9 cellular contexts compared by ENCODE assay signal in genomic region chr10:43202657-43203490, GRCh38.
DNase-seq lines count a peak whose midpoint lies in the region; ATAC-seq and TF ChIP-seq lines count a peak whose summit lies in the region.
"Had no signal": no experiment of that assay in that cellular context is flagged by ENCODE, and none has a peak within 500 bp of the region (broad histone marks: within the 10 kb centered on the region; RNA-seq: fewer than 3 reads in every experiment).

No MANE protein-coding gene starts in this region.

- H3K9me3 ChIP-seq in T-helper 17 cell (ENCODE audit: control insufficient read depth, low read length, poor library complexity, severe bottlenecking) (no peaks in the 10 kb centered on the region), duodenal mucosa (ENCODE audit: control insufficient read depth in 1 of 2, low read length in 2 of 2) (no peaks in the 10 kb centered on the region), mesodermal cell (ENCODE audit: control insufficient read depth, low read length) (no peaks in the 10 kb centered on the region), tibial nerve (no peaks in the 10 kb centered on the region)

- peaks cover 9% of the 10 kb centered on the region for H3K4me1 Mint-ChIP-seq in T-helper 17 cell

- DNase-seq in 8988T (peak; percentile 17), GM20000 (ENCODE audit: low spot score) (peak; percentile 84), T-helper 17 cell (peak in 2 of 3 donors; percentile 24 to 38), tibial nerve (ENCODE audit: low spot score in 2 of 2) (no peak), medulla oblongata (ENCODE audit: extremely low spot score) (no peak), DMS 273 (lab: John Stamatoyannopoulos, UW; ENCODE audit: unreplicated experiment) (no peak)

- 9 to 12% methylated on average over 20 to 28 of the region's 38 CpGs for WGBS in mesodermal cell (ENCODE audit: insufficient coverage in 2 of 2), 2 experiments
- 25 to 30% methylated on average over 17 to 28 of the region's 38 CpGs for WGBS in tibial nerve, 2 donors

- TF ChIP-seq POLR2A in tibial nerve (IDR thresholded peaks at IDR 0.05): no peak

- no peak overlapping the region for H3K9ac ChIP-seq in duodenal mucosa (ENCODE audit: low read depth in 1 of 2, low read length in 2 of 2)

- H3K27ac ChIP-seq in duodenal mucosa (ENCODE audit: low read depth, low read length) (no peak overlapping the region), mesodermal cell (ENCODE audit: low read depth, low read length, severe bottlenecking) (no peak overlapping the region), tibial nerve (peak overlapping the region; percentile 27 to 90 (median 67))

- H3K36me3 Mint-ChIP-seq in T-helper 17 cell (ENCODE audit: low read depth): no peaks in the 10 kb centered on the region
- H3K36me3 Mint-ChIP-seq: activated naive CD8-positive, alpha-beta T cell had no signal

- H3K27me3 ChIP-seq in duodenal mucosa (ENCODE audit: control insufficient read depth in 1 of 2, insufficient read depth in 2 of 2, low read length in 2 of 2) (no peaks in the 10 kb centered on the region), tibial nerve (no peaks in the 10 kb centered on the region)

- H3K4me1 ChIP-seq in duodenal mucosa (ENCODE audit: control insufficient read depth in 1 of 2, insufficient read depth in 2 of 2, low read length in 2 of 2): peaks cover 3 to 7% of the 10 kb centered on the region in 2 donors
- H3K4me1 ChIP-seq in mesodermal cell (ENCODE audit: control insufficient read depth, insufficient read depth, low read length, poor library complexity, severe bottlenecking): peaks cover 3% of the 10 kb centered on the region
- peaks cover 0 to 41% (median 18%) of the 10 kb centered on the region in 4 donors for H3K4me1 ChIP-seq in tibial nerve

- no peaks in the 10 kb centered on the region for H3K27me3 Mint-ChIP-seq in T-helper 17 cell
- H3K27me3 Mint-ChIP-seq: activated naive CD8-positive, alpha-beta T cell had no signal

- TF ChIP-seq EP300 in tibial nerve (IDR thresholded peaks at IDR 0.05): no peak

- peak overlapping the region; percentile 51 for H3K27ac Mint-ChIP-seq in T-helper 17 cell
- H3K27ac Mint-ChIP-seq: activated naive CD8-positive, alpha-beta T cell had no signal

- H3K4me3 ChIP-seq in duodenal mucosa (ENCODE audit: low read depth in 1 of 2, low read length in 2 of 2) (peak overlapping the region; percentile 62 to 70), mesodermal cell (ENCODE audit: extremely low read depth, insufficient read depth, low read length, poor library complexity, severe bottlenecking) (peak overlapping the region; percentile 52), tibial nerve (peak overlapping the region; percentile 21 to 59 (median 53))

- peaks cover 0 to 7% of the 10 kb centered on the region in 2 donors for H3K36me3 ChIP-seq in duodenal mucosa (ENCODE audit: control insufficient read depth in 1 of 2, insufficient read depth in 2 of 2, low read length in 2 of 2)
- peaks cover 3% of the 10 kb centered on the region for H3K36me3 ChIP-seq in mesodermal cell (ENCODE audit: control insufficient read depth, insufficient read depth, low read length)
- peaks cover 0 to 35% (median 0%) of the 10 kb centered on the region in 3 donors for H3K36me3 ChIP-seq in tibial nerve

- peak; percentile 41 for ATAC-seq in T-helper 17 cell

- H3K4me3 Mint-ChIP-seq in T-helper 17 cell: peak overlapping the region; percentile 90

- TF ChIP-seq CTCF in GM20000 (IDR thresholded peaks at IDR 0.05; ENCODE audit: extremely low read depth, missing control alignments) (no peak), tibial nerve (IDR thresholded peaks at IDR 0.05) (no peak)

Comparison
In these comparisons a context has a peak if more than half of its experiments do, and no peak if none do; other contexts are left out.
1. DNase-seq: peak in 8988T (single experiment), GM20000 (single experiment) and T-helper 17 cell (2 of 3); none in tibial nerve (0 of 2), medulla oblongata (single experiment) and DMS 273 (single experiment).
2. H3K27ac ChIP-seq: peak in tibial nerve (4 of 4); none in duodenal mucosa (single experiment) and mesodermal cell (single experiment).
3. Peak in every context shown above with its lines, with median percentiles within 50 percentile points of each other: H3K4me3 ChIP-seq.